ENCODE assay signal across 13 cellular contexts in the genomic region with DNA sequence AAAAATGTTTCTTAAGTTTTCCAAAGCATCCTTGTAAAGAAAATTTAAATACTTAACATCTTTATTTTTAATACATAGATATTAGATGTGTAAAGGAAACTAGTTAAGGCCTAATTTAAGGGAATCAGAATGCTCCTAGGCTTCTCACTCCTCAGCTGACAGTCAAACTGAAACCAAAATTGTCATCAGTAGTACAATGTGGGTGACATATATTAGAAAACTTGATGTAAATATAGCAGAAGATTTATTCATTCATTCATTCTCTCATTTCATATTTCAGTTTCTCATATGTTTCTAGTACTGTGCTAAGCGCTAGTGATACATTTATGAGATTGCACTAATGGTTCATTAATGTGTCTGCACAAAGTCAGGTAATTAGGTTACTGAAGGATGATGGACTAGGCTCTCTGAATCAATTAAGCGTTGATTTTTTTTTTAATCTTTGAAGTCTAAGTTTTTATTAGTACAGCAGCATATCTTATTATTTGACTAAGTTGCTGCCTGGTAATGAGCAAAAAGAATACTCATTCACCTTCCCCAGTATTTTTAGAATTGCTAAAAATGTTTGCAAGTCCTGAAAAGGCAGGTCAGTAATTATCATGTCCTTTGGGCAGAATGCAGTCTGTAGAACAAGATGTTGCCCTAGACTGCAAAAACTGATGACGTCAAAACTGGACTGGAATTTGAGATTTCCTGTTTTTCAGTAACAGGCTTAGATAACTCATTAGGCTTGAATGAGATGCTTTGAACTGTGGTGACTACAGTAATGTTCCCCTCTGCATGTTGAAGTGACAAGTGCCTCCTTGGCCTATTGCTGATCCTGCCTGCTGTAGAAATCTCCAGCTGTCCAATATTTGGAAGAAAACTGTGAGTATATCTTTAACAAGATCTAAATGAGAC.
DNase-seq lines count a peak whose midpoint lies in the region; ATAC-seq and TF ChIP-seq lines count a peak whose summit lies in the region.
"Had no signal": no experiment of that assay in that cellular context is flagged by ENCODE, and none has a peak within 500 bp of the region (broad histone marks: within the 10 kb centered on the region; RNA-seq: fewer than 3 reads in every experiment).

No MANE protein-coding gene starts in this region.

- no peak overlapping the region for H3K4ac ChIP-seq in H9 (ENCODE audit: low read depth, low read length)

- H2BK15ac ChIP-seq in H9 (ENCODE audit: low read depth, low read length) = no peak overlapping the region

- H2BK12ac ChIP-seq in H9 (ENCODE audit: insufficient read length, low read depth, low read length) = no peak overlapping the region

- no peak overlapping the region for H3K23ac ChIP-seq in H9 (ENCODE audit: insufficient read length, low read depth, low read length)

- no CpG with 5 or more reads among the region's 3 CpGs for WGBS in H9 (ENCODE audit: extremely low coverage, insufficient read length, low lambda C conversion rate)

- peak; percentile 60 for ATAC-seq in GM21717 (IDR thresholded peaks at IDR 0.05; ENCODE audit: unreplicated experiment)
- ATAC-seq in naive thymus-derived CD4-positive, alpha-beta T cell = no peak
- ATAC-seq: activated T-helper 17 cell treated with anti-CD3 and anti-CD28 coated beads, Interleukin-2, amount 50 U/mL, for 72 hours; esophagus mucosa had no signal

- no peaks in the 10 kb centered on the region for H4K20me1 ChIP-seq in H9 (ENCODE audit: control insufficient read depth, insufficient read depth, insufficient read length)

- DNase-seq in DMS53 treated with DMSO at 0.1 percent for 48 hours (lab: John Stamatoyannopoulos, UW; ENCODE audit: unreplicated experiment) (peak; percentile 14), NCI-H1105 treated with DMSO at 0.1 percent for 48 hours (lab: John Stamatoyannopoulos, UW) (peak; percentile 49), foreskin fibroblast (peak; percentile 41 to 53), H9 (no peak), kidney tubule cell (ENCODE audit: low spot score) (no peak), RWPE1 (ENCODE audit: low spot score) (no peak)
- DNase-seq in naive thymus-derived CD4-positive, alpha-beta T cell = no peak
- DNase-seq: Kasumi-1 had no signal

- H3K56ac ChIP-seq in H9 (ENCODE audit: insufficient read length, low read depth, low read length) = no peak overlapping the region

- H3K79me1 ChIP-seq in H9 (ENCODE audit: insufficient read depth, low read depth, low read length, poor library complexity, severe bottlenecking) = no peaks in the 10 kb centered on the region

- no peaks in the 10 kb centered on the region for H3K9me3 Mint-ChIP-seq in H9
- H3K9me3 Mint-ChIP-seq in naive thymus-derived CD4-positive, alpha-beta T cell = peaks cover 0 to 6% (median 0%) of the 10 kb centered on the region in 11 donors

- no peak overlapping the region for H2AFZ ChIP-seq in H9 (ENCODE audit: low read length)

- H3K23me2 ChIP-seq in H9 (ENCODE audit: insufficient read length, low read depth, low read length, poor library complexity, severe bottlenecking) = no peaks in the 10 kb centered on the region

- no peak overlapping the region for H3K27ac Mint-ChIP-seq in H9
- H3K27ac Mint-ChIP-seq in naive thymus-derived CD4-positive, alpha-beta T cell = no peak overlapping the region
- H3K27ac Mint-ChIP-seq: activated T-helper 17 cell treated with anti-CD3 and anti-CD28 coated beads, Interleukin-2, amount 50 U/mL, for 72 hours had no signal

- H3K27ac ChIP-seq in H9 (ENCODE audit: insufficient read length, low read depth, low read length) (no peak overlapping the region), RWPE1 (no peak overlapping the region)
- no peak overlapping the region for H3K27ac ChIP-seq in naive thymus-derived CD4-positive, alpha-beta T cell (ENCODE audit: low read depth, low read length)
- H3K27ac ChIP-seq: C4-2B, SJCRH30 had no signal

- POLR2A ChIA-PET in naive thymus-derived CD4-positive, alpha-beta T cell (lab: Charles Lee) = no interaction called here
- POLR2A ChIA-PET in RWPE1 (lab: Yijun Ruan, JAX; ENCODE audit: low non-redundant PET) = no interaction called here

- CTCF ChIA-PET in naive thymus-derived CD4-positive, alpha-beta T cell (lab: Charles Lee) = no interaction called here
- CTCF ChIA-PET in RWPE1 (lab: Yijun Ruan, JAX) = no interaction called here

- peaks cover 0 to 3% of the 10 kb centered on the region in 2 experiments; a peak in 1 of 4 replicates for H3K4me1 Mint-ChIP-seq in H9
- H3K4me1 Mint-ChIP-seq in naive thymus-derived CD4-positive, alpha-beta T cell = peaks cover 0 to 5% (median 0%) of the 10 kb centered on the region in 7 donors
- H3K4me1 Mint-ChIP-seq: activated T-helper 17 cell treated with anti-CD3 and anti-CD28 coated beads, Interleukin-2, amount 50 U/mL, for 72 hours had no signal

- H3K4me2 ChIP-seq in H9 (ENCODE audit: insufficient read depth, insufficient read length, low read length) = no peak overlapping the region

- no peaks in the 10 kb centered on the region for H3K27me3 ChIP-seq in H9 (ENCODE audit: insufficient read depth, low read length)
- no peaks in the 10 kb centered on the region for H3K27me3 ChIP-seq in naive thymus-derived CD4-positive, alpha-beta T cell (ENCODE audit: control insufficient read depth in 2 of 2, insufficient read depth in 2 of 2, low read length in 2 of 2)
- H3K27me3 ChIP-seq: SJCRH30 had no signal

- H3K4me3 ChIP-seq in foreskin fibroblast (ENCODE audit: low read depth in 1 of 2, low read length in 2 of 2) = no peak overlapping the region
- H3K4me3 ChIP-seq in naive thymus-derived CD4-positive, alpha-beta T cell (ENCODE audit: low read length) = no peak overlapping the region
- H3K4me3 ChIP-seq: SJCRH30 had no signal

- intact Hi-C loops in naive thymus-derived CD4-positive, alpha-beta T cell (cut with micrococcal nuclease) = no loop called here

- no peak overlapping the region for H3T11ph ChIP-seq in H9 (ENCODE audit: low read length)

- no peaks in the 10 kb centered on the region for H3K9me3 ChIP-seq in H9 (ENCODE audit: control insufficient read depth, low read depth, low read length)
- H3K9me3 ChIP-seq in naive thymus-derived CD4-positive, alpha-beta T cell (ENCODE audit: control insufficient read depth in 2 of 3, low read length in 3 of 3) = no peaks in the 10 kb centered on the region
- H3K9me3 ChIP-seq: SJCRH30 had no signal

- H3K4me1 ChIP-seq in H9 (ENCODE audit: insufficient read depth, low read length) = no peaks in the 10 kb centered on the region
- no peaks in the 10 kb centered on the region for H3K4me1 ChIP-seq in naive thymus-derived CD4-positive, alpha-beta T cell (ENCODE audit: control insufficient read depth in 2 of 2, insufficient read depth in 2 of 2, low read length in 2 of 2)

- H2BK5ac ChIP-seq in H9 (ENCODE audit: insufficient read length, low read length) = no peak overlapping the region

- H3K18ac ChIP-seq in H9 (ENCODE audit: insufficient read length, low read depth, low read length) = no peak overlapping the region

- H3K9ac ChIP-seq in H9 (ENCODE audit: extremely low read depth, insufficient read length, low read length) = no peak overlapping the region

- no peak overlapping the region for H4K8ac ChIP-seq in H9 (replicated peaks; ENCODE audit: insufficient read length, low read depth, low read length)

- no peak for TF ChIP-seq CTCF in foreskin fibroblast (IDR thresholded peaks at IDR 0.05; ENCODE audit: low read depth, low read length)
- no peak for TF ChIP-seq CTCF in H9 (conservative IDR thresholded peaks at IDR 0.05)
- no peak for TF ChIP-seq CTCF in RWPE1 (conservative IDR thresholded peaks at IDR 0.05; ENCODE audit: low read depth)

- H2BK120ac ChIP-seq in H9 (ENCODE audit: low read depth, low read length, poor library complexity, severe bottlenecking) = no peak overlapping the region

- H2BK20ac ChIP-seq in H9 (ENCODE audit: low read depth, low read length, poor library complexity, severe bottlenecking) = no peak overlapping the region

- no peaks in the 10 kb centered on the region for H3K79me2 ChIP-seq in H9 (ENCODE audit: insufficient read depth, low read length)

- H3K14ac ChIP-seq in H9 (ENCODE audit: insufficient read depth, low read length) = no peak overlapping the region

- H3K4me3 Mint-ChIP-seq in H9 = no peak overlapping the region
- H3K4me3 Mint-ChIP-seq in naive thymus-derived CD4-positive, alpha-beta T cell = no peak overlapping the region
- H3K4me3 Mint-ChIP-seq: activated T-helper 17 cell treated with anti-CD3 and anti-CD28 coated beads, Interleukin-2, amount 50 U/mL, for 72 hours had no signal

- H4K5ac ChIP-seq in H9 (ENCODE audit: insufficient read length, low read depth, low read length) = no peak overlapping the region

- H2AK5ac ChIP-seq in H9 (ENCODE audit: insufficient read length, low read length) = no peak overlapping the region

- no peak overlapping the region for H4K91ac ChIP-seq in H9 (ENCODE audit: insufficient read length, low read depth, low read length)

- H3K36me3 ChIP-seq in naive thymus-derived CD4-positive, alpha-beta T cell (ENCODE audit: control insufficient read depth in 2 of 3, insufficient read depth in 3 of 3, low read length in 3 of 3) = no peaks in the 10 kb centered on the region

- H3K27me3 Mint-ChIP-seq in H9 (ENCODE audit: low read depth) = no peaks in the 10 kb centered on the region
- H3K27me3 Mint-ChIP-seq in naive thymus-derived CD4-positive, alpha-beta T cell = no peaks in the 10 kb centered on the region
- H3K27me3 Mint-ChIP-seq: activated T-helper 17 cell treated with anti-CD3 and anti-CD28 coated beads, Interleukin-2, amount 50 U/mL, for 72 hours had no signal

- no peaks in the 10 kb centered on the region for H3K36me3 Mint-ChIP-seq in H9 (ENCODE audit: insufficient read depth in 1 of 3, low read depth in 3 of 3)
- H3K36me3 Mint-ChIP-seq in naive thymus-derived CD4-positive, alpha-beta T cell = no peaks in the 10 kb centered on the region

Comparison
In these comparisons a context has a peak if more than half of its experiments do, and no peak if none do; other contexts are left out.
1. DNase-seq: peak in DMS53 treated with DMSO at 0.1 percent for 48 hours (single experiment), NCI-H1105 treated with DMSO at 0.1 percent for 48 hours (single experiment) and foreskin fibroblast (2 of 2); none in H9 (single experiment), naive thymus-derived CD4-positive, alpha-beta T cell (0 of 9), kidney tubule cell (single experiment) and RWPE1 (single experiment).